10 cellular contexts compared by ENCODE assay signal in genomic region chr17:42520540-42520951, GRCh38. TPM values are rescaled to one million over a fixed set of nuclear protein-coding genes. Genes with fewer than 3 reads are reported as not detected.
A peak's percentile ranks its signal among the peaks of the same experiment; 100 is the strongest.
DNase-seq lines count a peak whose midpoint lies in the region; ATAC-seq and TF ChIP-seq lines count a peak whose summit lies in the region.
"Had no signal": no experiment of that assay in that cellular context is flagged by ENCODE, and none has a peak within 500 bp of the region (broad histone marks: within the 10 kb centered on the region; RNA-seq: fewer than 3 reads in every experiment).

No MANE protein-coding gene starts in this region.

- H3K4me1 ChIP-seq in left lung = peaks cover 54 to 69% of the 10 kb centered on the region in 2 donors
- peaks cover 69 to 73% (median 70%) of the 10 kb centered on the region in 4 donors for H3K4me1 ChIP-seq in upper lobe of left lung

- intact Hi-C loops in activated naive CD4-positive, alpha-beta T cell treated with anti-CD3 and anti-CD28 coated beads for 36 hours (cut with micrococcal nuclease) = loop anchor here (10.0 kb wide), 1 partner anchor 406 kb away; the partner anchor contains the start of gene DHX58
- intact Hi-C loops in left lung (cut with DNase I) = no loop called here

- TF ChIP-seq POLR2A in upper lobe of left lung (IDR thresholded peaks at IDR 0.05) = no peak

- WGBS in upper lobe of left lung, 2 donors = 57 to 61% methylated on average over 4 to 9 of the region's 9 CpGs

- no peak overlapping the region for H3K4me3 Mint-ChIP-seq in activated naive CD4-positive, alpha-beta T cell treated with anti-CD3 and anti-CD28 coated beads for 36 hours
- no peak overlapping the region for H3K4me3 Mint-ChIP-seq in stimulated activated effector memory CD8-positive, alpha-beta T cell treated with anti-CD3 and anti-CD28 coated beads, Interleukin-12 subunit alpha, Interleukin-12 subunit beta, amount 100 ng/mL, for 72 hours
- no peak overlapping the region for H3K4me3 Mint-ChIP-seq in effector memory CD8-positive, alpha-beta T cell
- H3K4me3 Mint-ChIP-seq: naive thymus-derived CD4-positive, alpha-beta T cell had no signal

- peaks cover 4% of the 10 kb centered on the region for H3K4me1 Mint-ChIP-seq in activated naive CD4-positive, alpha-beta T cell treated with anti-CD3 and anti-CD28 coated beads for 36 hours (ENCODE audit: low read depth)
- H3K4me1 Mint-ChIP-seq in stimulated activated effector memory CD8-positive, alpha-beta T cell treated with anti-CD3 and anti-CD28 coated beads, Interleukin-12 subunit alpha, Interleukin-12 subunit beta, amount 100 ng/mL, for 72 hours = peaks cover 22% of the 10 kb centered on the region
- peaks cover 7 to 10% of the 10 kb centered on the region in 2 donors for H3K4me1 Mint-ChIP-seq in effector memory CD8-positive, alpha-beta T cell (ENCODE audit: low read depth in 2 of 2)

- TF ChIP-seq CTCF in left lung (IDR thresholded peaks at IDR 0.05) (no peak), upper lobe of left lung (IDR thresholded peaks at IDR 0.05) (peak in 1 of 6 experiments; percentile 6)

- no peak for ATAC-seq in activated naive CD4-positive, alpha-beta T cell treated with anti-CD3 and anti-CD28 coated beads, Interleukin-2, amount 50 U/mL, for 72 hours
- no peak for ATAC-seq in left lung
- ATAC-seq in upper lobe of left lung (ENCODE audit: low FRiP score in 2 of 2) = no peak
- ATAC-seq in HG02678 (IDR thresholded peaks at IDR 0.05; ENCODE audit: unreplicated experiment) = no peak
- no peak for ATAC-seq in stimulated activated effector memory CD8-positive, alpha-beta T cell treated with anti-CD3 and anti-CD28 coated beads, Interleukin-12 subunit alpha, Interleukin-12 subunit beta, amount 100 ng/mL, for 72 hours
- no peak for ATAC-seq in effector memory CD8-positive, alpha-beta T cell (replicated peaks)
- ATAC-seq: naive thymus-derived CD4-positive, alpha-beta T cell had no signal

- no peak overlapping the region for H3K4me3 ChIP-seq in left lung
- H3K4me3 ChIP-seq in upper lobe of left lung = no peak overlapping the region

- H3K36me3 Mint-ChIP-seq in activated naive CD4-positive, alpha-beta T cell treated with anti-CD3 and anti-CD28 coated beads for 36 hours (ENCODE audit: low read depth) = no peaks in the 10 kb centered on the region
- peaks cover 0 to 4% of the 10 kb centered on the region in 2 donors for H3K36me3 Mint-ChIP-seq in activated naive CD4-positive, alpha-beta T cell treated with anti-CD3 and anti-CD28 coated beads, Interleukin-2, amount 50 U/mL, for 72 hours
- H3K36me3 Mint-ChIP-seq in stimulated activated effector memory CD8-positive, alpha-beta T cell treated with anti-CD3 and anti-CD28 coated beads, Interleukin-12 subunit alpha, Interleukin-12 subunit beta, amount 100 ng/mL, for 72 hours = peaks cover 5% of the 10 kb centered on the region
- H3K36me3 Mint-ChIP-seq in effector memory CD8-positive, alpha-beta T cell (ENCODE audit: insufficient read depth) = no peaks in the 10 kb centered on the region

- no peaks in the 10 kb centered on the region for H3K9me3 Mint-ChIP-seq in activated naive CD4-positive, alpha-beta T cell treated with anti-CD3 and anti-CD28 coated beads for 36 hours
- no peaks in the 10 kb centered on the region for H3K9me3 Mint-ChIP-seq in activated naive CD4-positive, alpha-beta T cell treated with anti-CD3 and anti-CD28 coated beads, Interleukin-2, amount 50 U/mL, for 72 hours
- no peaks in the 10 kb centered on the region for H3K9me3 Mint-ChIP-seq in stimulated activated effector memory CD8-positive, alpha-beta T cell treated with anti-CD3 and anti-CD28 coated beads, Interleukin-12 subunit alpha, Interleukin-12 subunit beta, amount 100 ng/mL, for 72 hours
- no peaks in the 10 kb centered on the region for H3K9me3 Mint-ChIP-seq in effector memory CD8-positive, alpha-beta T cell
- H3K9me3 Mint-ChIP-seq: naive thymus-derived CD4-positive, alpha-beta T cell had no signal

- H3K36me3 ChIP-seq in left lung (peaks cover 0 to 47% of the 10 kb centered on the region in 2 donors), upper lobe of left lung (peaks cover 0 to 37% (median 20%) of the 10 kb centered on the region in 4 donors)

- H3K27ac Mint-ChIP-seq in activated naive CD4-positive, alpha-beta T cell treated with anti-CD3 and anti-CD28 coated beads for 36 hours = no peak overlapping the region
- peak overlapping the region in 1 of 2 donors; percentile 70 for H3K27ac Mint-ChIP-seq in activated naive CD4-positive, alpha-beta T cell treated with anti-CD3 and anti-CD28 coated beads, Interleukin-2, amount 50 U/mL, for 72 hours
- H3K27ac Mint-ChIP-seq in stimulated activated effector memory CD8-positive, alpha-beta T cell treated with anti-CD3 and anti-CD28 coated beads, Interleukin-12 subunit alpha, Interleukin-12 subunit beta, amount 100 ng/mL, for 72 hours = no peak overlapping the region
- H3K27ac Mint-ChIP-seq in effector memory CD8-positive, alpha-beta T cell = no peak overlapping the region

- peak; percentile 41 for DNase-seq in activated naive CD4-positive, alpha-beta T cell treated with anti-CD3 and anti-CD28 coated beads for 36 hours
- DNase-seq in activated naive CD4-positive, alpha-beta T cell treated with anti-CD3 and anti-CD28 coated beads, Interleukin-2, amount 50 U/mL, for 72 hours (ENCODE audit: low spot score in 2 of 2) = no peak
- no peak for DNase-seq in left lung
- DNase-seq in upper lobe of left lung = no peak
- no peak for DNase-seq in stimulated activated effector memory CD8-positive, alpha-beta T cell treated with anti-CD3 and anti-CD28 coated beads, Interleukin-12 subunit alpha, Interleukin-12 subunit beta, amount 100 ng/mL, for 72 hours (ENCODE audit: low spot score in 2 of 2)
- no peak for DNase-seq in effector memory CD8-positive, alpha-beta T cell
- DNase-seq: activated CD8-positive, alpha-beta memory T cell treated with anti-CD3 and anti-CD28 coated beads for 24 hours had no signal

- H3K9me3 ChIP-seq in left lung (no peaks in the 10 kb centered on the region), upper lobe of left lung (no peaks in the 10 kb centered on the region)

- no peaks in the 10 kb centered on the region for H3K27me3 Mint-ChIP-seq in activated naive CD4-positive, alpha-beta T cell treated with anti-CD3 and anti-CD28 coated beads for 36 hours (ENCODE audit: low read depth)
- peaks cover 0 to 20% of the 10 kb centered on the region in 2 donors for H3K27me3 Mint-ChIP-seq in effector memory CD8-positive, alpha-beta T cell

- H3K27ac ChIP-seq in angular gyrus (ENCODE audit: low read depth, low read length) (peak overlapping the region; percentile 93), left lung (peak overlapping the region; percentile 83 to 93), upper lobe of left lung (peak overlapping the region; percentile 84 to 92 (median 90))

- H3K27me3 ChIP-seq in left lung (no peaks in the 10 kb centered on the region), upper lobe of left lung (no peaks in the 10 kb centered on the region)

- CTCF ChIA-PET in activated naive CD4-positive, alpha-beta T cell treated with anti-CD3 and anti-CD28 coated beads for 36 hours (lab: Charles Lee) = interaction anchor here (0.6 to 2.4 kb wide), 7 partner anchors 10 to 960 kb away, joined by 3 to 14 read pairs (median 5); partner anchors contain the start of gene CAVIN1

- no peak for TF ChIP-seq EP300 in upper lobe of left lung (IDR thresholded peaks at IDR 0.05)

RNA-seq across cellular contexts. Expression of gene NAGLU, which starts 15.5 kb away (rescaled TPM):
- 10 to 100 TPM; 11.1 to 11.9 TPM for total RNA-seq in activated naive CD4-positive, alpha-beta T cell treated with anti-CD3 and anti-CD28 coated beads for 36 hours
- total RNA-seq in activated naive CD4-positive, alpha-beta T cell treated with anti-CD3 and anti-CD28 coated beads, Interleukin-2, amount 50 U/mL, for 72 hours = 10 to 100 TPM; 13.1 to 16.9 TPM
- total RNA-seq in left lung (10 to 100 TPM; 41.5 to 56.2 TPM), upper lobe of left lung (10 to 100 TPM; 36.7 to 97.4 (median 68.4) TPM)

RNA-seq across cellular contexts. Expression of gene HSD17B1, which starts 32.2 kb away (rescaled TPM):
- under 1 TPM; 0.26 to 0.67 TPM for total RNA-seq in activated naive CD4-positive, alpha-beta T cell treated with anti-CD3 and anti-CD28 coated beads for 36 hours
- total RNA-seq in activated naive CD4-positive, alpha-beta T cell treated with anti-CD3 and anti-CD28 coated beads, Interleukin-2, amount 50 U/mL, for 72 hours = 1 to 10 TPM in 1 of 2 donors, under 1 TPM in 1; 0.76 to 1.7 TPM
- total RNA-seq in left lung (1 to 10 TPM; 1.2 to 1.7 TPM), upper lobe of left lung (1 to 10 TPM in 5 of 6 donors, not detected in 1; 1.3 to 6.3 (median 1.7) TPM)

RNA-seq across cellular contexts. Expression of gene COASY, which starts 41.4 kb away (rescaled TPM):
- 10 to 100 TPM; 93.3 to 93.6 TPM for total RNA-seq in activated naive CD4-positive, alpha-beta T cell treated with anti-CD3 and anti-CD28 coated beads for 36 hours
- total RNA-seq in activated naive CD4-positive, alpha-beta T cell treated with anti-CD3 and anti-CD28 coated beads, Interleukin-2, amount 50 U/mL, for 72 hours = 100 to 1,000 TPM in 1 of 2 donors, 10 to 100 TPM in 1; 86.4 to 124 TPM
- total RNA-seq in left lung (100 to 1,000 TPM in 1 of 2 donors, 10 to 100 TPM in 1; 66.5 to 116 TPM), upper lobe of left lung (10 to 100 TPM; 34.7 to 71.1 (median 51.4) TPM)

RNA-seq across cellular contexts. Expression of gene MLX, which starts 46.4 kb away (rescaled TPM):
- total RNA-seq in activated naive CD4-positive, alpha-beta T cell treated with anti-CD3 and anti-CD28 coated beads for 36 hours = 10 to 100 TPM; 22.1 to 24.7 TPM
- total RNA-seq in activated naive CD4-positive, alpha-beta T cell treated with anti-CD3 and anti-CD28 coated beads, Interleukin-2, amount 50 U/mL, for 72 hours = 10 to 100 TPM; 44.3 to 60.5 TPM
- 10 to 100 TPM; 56.3 to 73.7 TPM for total RNA-seq in left lung
- 100 to 1,000 TPM in 1 of 6 donors, 10 to 100 TPM in 5; 61.8 to 104 (median 83.5) TPM for total RNA-seq in upper lobe of left lung

RNA-seq across cellular contexts. Expression of gene PSMC3IP, which starts 57.0 kb away (rescaled TPM):
- total RNA-seq in activated naive CD4-positive, alpha-beta T cell treated with anti-CD3 and anti-CD28 coated beads for 36 hours = 10 to 100 TPM; 38.6 to 42.2 TPM
- total RNA-seq in activated naive CD4-positive, alpha-beta T cell treated with anti-CD3 and anti-CD28 coated beads, Interleukin-2, amount 50 U/mL, for 72 hours = 10 to 100 TPM; 24.7 to 52.5 TPM
- total RNA-seq in left lung (1 to 10 TPM; 6.5 to 7.7 TPM), upper lobe of left lung (1 to 10 TPM in 5 of 6 donors, not detected in 1; 1.9 to 6.8 (median 3.8) TPM)
